In the genomic region with DNA sequence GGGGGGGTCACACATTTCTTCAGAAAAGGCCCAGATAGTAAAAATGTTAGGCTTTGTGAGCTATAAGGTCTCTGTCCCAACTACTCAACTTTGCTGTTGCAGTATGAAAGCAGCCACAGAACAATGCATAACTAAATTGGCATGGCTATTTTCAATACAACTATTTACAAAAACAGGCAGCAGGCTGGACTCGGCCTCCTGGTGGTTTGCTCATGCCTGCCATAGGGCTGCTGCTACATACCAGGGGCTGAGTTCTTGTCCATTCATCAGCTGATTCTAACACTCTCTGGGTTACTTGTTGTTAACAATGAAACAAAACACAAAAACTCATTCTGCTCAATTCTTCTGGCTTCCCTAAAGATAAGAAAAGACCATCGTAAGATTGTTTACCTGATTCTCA, we compare ENCODE assay signal across 25 cellular contexts.
DNase-seq lines count a peak whose midpoint lies in the region; ATAC-seq and TF ChIP-seq lines count a peak whose summit lies in the region.
"Had no signal": no experiment of that assay in that cellular context is flagged by ENCODE, and none has a peak within 500 bp of the region (broad histone marks: within the 10 kb centered on the region; RNA-seq: fewer than 3 reads in every experiment).

No MANE protein-coding gene starts in this region.

- H3K4me1 Mint-ChIP-seq in stimulated activated effector memory CD8-positive, alpha-beta T cell treated with anti-CD3 and anti-CD28 coated beads, Interleukin-12 subunit alpha, Interleukin-12 subunit beta, amount 100 ng/mL, for 72 hours, result peaks cover 7% of the 10 kb centered on the region
- no peaks in the 10 kb centered on the region for H3K4me1 Mint-ChIP-seq in activated T-cell treated with anti-CD3 and anti-CD28 coated beads, Interleukin-2, amount 50 U/mL, for 72 hours (ENCODE audit: low read depth)
- H3K4me1 Mint-ChIP-seq: CD4-positive, CD25-positive, alpha-beta regulatory T cell; IgD-negative memory B cell had no signal

- peaks cover 0 to 3% (median 0%) of the 10 kb centered on the region in 4 donors for H3K9me3 ChIP-seq in esophagus muscularis mucosa
- H3K9me3 ChIP-seq: BLaER1 had no signal

- ATAC-seq in stimulated activated effector memory CD8-positive, alpha-beta T cell treated with anti-CD3 and anti-CD28 coated beads, Interleukin-12 subunit alpha, Interleukin-12 subunit beta, amount 100 ng/mL, for 72 hours, result no peak
- ATAC-seq in activated T-cell treated with anti-CD3 and anti-CD28 coated beads, Interleukin-2, amount 50 U/mL, for 72 hours (replicated peaks in 1 of 2), result no peak
- ATAC-seq in GM18907 (IDR thresholded peaks at IDR 0.05; ENCODE audit: unreplicated experiment), result no peak
- ATAC-seq in GM19035 (IDR thresholded peaks at IDR 0.05; ENCODE audit: unreplicated experiment), result no peak
- ATAC-seq: GM12878, Panc1 had no signal

- no peak overlapping the region for H3K4me3 ChIP-seq in AG09309 (ENCODE audit: control insufficient read depth, low read depth, low read length)
- no peak overlapping the region for H3K4me3 ChIP-seq in esophagus muscularis mucosa
- H3K4me3 ChIP-seq: BLaER1, GM12878 had no signal

- H3K36me3 ChIP-seq in esophagus muscularis mucosa, result no peaks in the 10 kb centered on the region
- H3K36me3 ChIP-seq: BLaER1 had no signal

- H3K36me3 Mint-ChIP-seq in stimulated activated effector memory CD8-positive, alpha-beta T cell treated with anti-CD3 and anti-CD28 coated beads, Interleukin-12 subunit alpha, Interleukin-12 subunit beta, amount 100 ng/mL, for 72 hours, result no peaks in the 10 kb centered on the region
- H3K36me3 Mint-ChIP-seq in activated T-cell treated with anti-CD3 and anti-CD28 coated beads, Interleukin-2, amount 50 U/mL, for 72 hours (ENCODE audit: insufficient read depth in 2 of 2), result no peaks in the 10 kb centered on the region
- H3K36me3 Mint-ChIP-seq: CD4-positive, CD25-positive, alpha-beta regulatory T cell; IgD-negative memory B cell had no signal

- no peaks in the 10 kb centered on the region for H3K9me3 Mint-ChIP-seq in stimulated activated effector memory CD8-positive, alpha-beta T cell treated with anti-CD3 and anti-CD28 coated beads, Interleukin-12 subunit alpha, Interleukin-12 subunit beta, amount 100 ng/mL, for 72 hours
- H3K9me3 Mint-ChIP-seq in activated T-cell treated with anti-CD3 and anti-CD28 coated beads, Interleukin-2, amount 50 U/mL, for 72 hours, result no peaks in the 10 kb centered on the region
- H3K9me3 Mint-ChIP-seq: IgD-negative memory B cell had no signal

- TF ChIP-seq EP300 in esophagus muscularis mucosa (IDR thresholded peaks at IDR 0.05), result no peak

- no peaks in the 10 kb centered on the region for H3K27me3 ChIP-seq in esophagus muscularis mucosa
- H3K27me3 ChIP-seq: BLaER1 had no signal

- H3K27ac Mint-ChIP-seq in stimulated activated effector memory CD8-positive, alpha-beta T cell treated with anti-CD3 and anti-CD28 coated beads, Interleukin-12 subunit alpha, Interleukin-12 subunit beta, amount 100 ng/mL, for 72 hours, result peak overlapping the region; percentile 72
- H3K27ac Mint-ChIP-seq in activated T-cell treated with anti-CD3 and anti-CD28 coated beads, Interleukin-2, amount 50 U/mL, for 72 hours, result no peak overlapping the region
- H3K27ac Mint-ChIP-seq: CD4-positive, CD25-positive, alpha-beta regulatory T cell; IgD-negative memory B cell had no signal

- peaks cover 6% of the 10 kb centered on the region for H3K27me3 Mint-ChIP-seq in activated T-cell treated with anti-CD3 and anti-CD28 coated beads, Interleukin-2, amount 50 U/mL, for 72 hours (ENCODE audit: low read depth)
- H3K27me3 Mint-ChIP-seq: CD4-positive, CD25-positive, alpha-beta regulatory T cell; IgD-negative memory B cell had no signal

- no peak for DNase-seq in AG09309 (ENCODE audit: low read depth)
- DNase-seq in astrocyte of the hippocampus (ENCODE audit: low read depth, low spot score), result peak; percentile 54
- DNase-seq in esophagus muscularis mucosa (ENCODE audit: extremely low spot score), result peak; percentile 78
- DNase-seq in stimulated activated effector memory CD8-positive, alpha-beta T cell treated with anti-CD3 and anti-CD28 coated beads, Interleukin-12 subunit alpha, Interleukin-12 subunit beta, amount 100 ng/mL, for 72 hours (ENCODE audit: low spot score in 2 of 2), result no peak
- no peak for DNase-seq in activated T-cell treated with anti-CD3 and anti-CD28 coated beads, Interleukin-2, amount 50 U/mL, for 72 hours
- no peak for DNase-seq in NCI-H69 (lab: John Stamatoyannopoulos, UW)
- DNase-seq: CD4-positive, CD25-positive, alpha-beta regulatory T cell; EL; GDM1; NCI-H1048; NCI-H1417 treated with DMSO at 0.1 percent for 48 hours; NCI-H1694 treated with DMSO at 0.1 percent for 48 hours; NCI-H2081; NCI-H2227 treated with DMSO at 0.1 percent for 48 hours; NCI-H526 treated with DMSO at 0.1 percent for 48 hours; SHP77 treated with DMSO at 0.1 percent for 48 hours had no signal

- no peaks in the 10 kb centered on the region for H3K4me1 ChIP-seq in esophagus muscularis mucosa
- H3K4me1 ChIP-seq: BLaER1 had no signal

- no peak for TF ChIP-seq POLR2A in esophagus muscularis mucosa (IDR thresholded peaks at IDR 0.05; ENCODE audit: low read depth)

- peak overlapping the region; percentile 7 for H3K4me3 Mint-ChIP-seq in stimulated activated effector memory CD8-positive, alpha-beta T cell treated with anti-CD3 and anti-CD28 coated beads, Interleukin-12 subunit alpha, Interleukin-12 subunit beta, amount 100 ng/mL, for 72 hours
- no peak overlapping the region for H3K4me3 Mint-ChIP-seq in activated T-cell treated with anti-CD3 and anti-CD28 coated beads, Interleukin-2, amount 50 U/mL, for 72 hours
- H3K4me3 Mint-ChIP-seq: CD4-positive, CD25-positive, alpha-beta regulatory T cell; IgD-negative memory B cell had no signal

- TF ChIP-seq CTCF in AG09309 (IDR thresholded peaks at IDR 0.05; ENCODE audit: control insufficient read depth, insufficient read depth, low read depth, low read length, missing control alignments), result peak; percentile 17
- no peak for TF ChIP-seq CTCF in esophagus muscularis mucosa (IDR thresholded peaks at IDR 0.05)

- 85% methylated on average over 2 of the region's 2 CpGs for WGBS in esophagus muscularis mucosa

- no peak overlapping the region for H3K27ac ChIP-seq in esophagus muscularis mucosa (replicated peaks in 1 of 4)
- H3K27ac ChIP-seq: BLaER1, HL-60, KMS-11, RWPE1 had no signal

- intact Hi-C loops in esophagus muscularis mucosa (cut with DNase I), result no loop called here

Comparison
In these comparisons a context has a peak if more than half of its experiments do, and no peak if none do; other contexts are left out.
1. DNase-seq: peak in astrocyte of the hippocampus (single experiment) and esophagus muscularis mucosa (single experiment); none in AG09309 (single experiment), stimulated activated effector memory CD8-positive, alpha-beta T cell treated with anti-CD3 and anti-CD28 coated beads, Interleukin-12 subunit alpha, Interleukin-12 subunit beta, amount 100 ng/mL, for 72 hours (0 of 2), activated T-cell treated with anti-CD3 and anti-CD28 coated beads, Interleukin-2, amount 50 U/mL, for 72 hours (0 of 2) and NCI-H69 (single experiment).